ENCODE assay signal across 1 cellular context in the genomic region with DNA sequence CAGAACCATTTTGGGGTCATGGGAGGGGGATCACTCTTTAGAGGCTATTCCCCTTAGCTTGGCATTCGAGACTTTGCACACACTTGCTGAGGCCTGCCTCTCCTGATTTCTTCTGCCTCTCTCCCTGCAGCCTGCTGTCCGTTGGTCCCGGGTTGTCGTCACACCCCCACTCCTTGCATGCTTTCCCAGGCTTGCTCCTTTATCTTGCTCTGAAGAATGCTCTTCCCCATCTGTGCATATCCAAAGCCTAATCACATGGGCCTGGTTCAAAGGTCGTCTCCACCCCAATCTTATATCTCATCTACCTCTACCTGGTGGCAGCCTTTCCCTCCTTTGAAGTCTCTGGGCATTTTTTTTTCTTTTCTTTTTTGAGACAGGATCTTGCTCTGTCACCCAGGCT.
TF ChIP-seq lines count a peak whose summit lies in the region.

No MANE protein-coding gene starts in this region.

TF ChIP-seq in GM23338, 12 proteins besides CTCF, POLR2A, EP300 and RAD21 (continued from another document):
- TF ChIP-seq, protein P1, sequence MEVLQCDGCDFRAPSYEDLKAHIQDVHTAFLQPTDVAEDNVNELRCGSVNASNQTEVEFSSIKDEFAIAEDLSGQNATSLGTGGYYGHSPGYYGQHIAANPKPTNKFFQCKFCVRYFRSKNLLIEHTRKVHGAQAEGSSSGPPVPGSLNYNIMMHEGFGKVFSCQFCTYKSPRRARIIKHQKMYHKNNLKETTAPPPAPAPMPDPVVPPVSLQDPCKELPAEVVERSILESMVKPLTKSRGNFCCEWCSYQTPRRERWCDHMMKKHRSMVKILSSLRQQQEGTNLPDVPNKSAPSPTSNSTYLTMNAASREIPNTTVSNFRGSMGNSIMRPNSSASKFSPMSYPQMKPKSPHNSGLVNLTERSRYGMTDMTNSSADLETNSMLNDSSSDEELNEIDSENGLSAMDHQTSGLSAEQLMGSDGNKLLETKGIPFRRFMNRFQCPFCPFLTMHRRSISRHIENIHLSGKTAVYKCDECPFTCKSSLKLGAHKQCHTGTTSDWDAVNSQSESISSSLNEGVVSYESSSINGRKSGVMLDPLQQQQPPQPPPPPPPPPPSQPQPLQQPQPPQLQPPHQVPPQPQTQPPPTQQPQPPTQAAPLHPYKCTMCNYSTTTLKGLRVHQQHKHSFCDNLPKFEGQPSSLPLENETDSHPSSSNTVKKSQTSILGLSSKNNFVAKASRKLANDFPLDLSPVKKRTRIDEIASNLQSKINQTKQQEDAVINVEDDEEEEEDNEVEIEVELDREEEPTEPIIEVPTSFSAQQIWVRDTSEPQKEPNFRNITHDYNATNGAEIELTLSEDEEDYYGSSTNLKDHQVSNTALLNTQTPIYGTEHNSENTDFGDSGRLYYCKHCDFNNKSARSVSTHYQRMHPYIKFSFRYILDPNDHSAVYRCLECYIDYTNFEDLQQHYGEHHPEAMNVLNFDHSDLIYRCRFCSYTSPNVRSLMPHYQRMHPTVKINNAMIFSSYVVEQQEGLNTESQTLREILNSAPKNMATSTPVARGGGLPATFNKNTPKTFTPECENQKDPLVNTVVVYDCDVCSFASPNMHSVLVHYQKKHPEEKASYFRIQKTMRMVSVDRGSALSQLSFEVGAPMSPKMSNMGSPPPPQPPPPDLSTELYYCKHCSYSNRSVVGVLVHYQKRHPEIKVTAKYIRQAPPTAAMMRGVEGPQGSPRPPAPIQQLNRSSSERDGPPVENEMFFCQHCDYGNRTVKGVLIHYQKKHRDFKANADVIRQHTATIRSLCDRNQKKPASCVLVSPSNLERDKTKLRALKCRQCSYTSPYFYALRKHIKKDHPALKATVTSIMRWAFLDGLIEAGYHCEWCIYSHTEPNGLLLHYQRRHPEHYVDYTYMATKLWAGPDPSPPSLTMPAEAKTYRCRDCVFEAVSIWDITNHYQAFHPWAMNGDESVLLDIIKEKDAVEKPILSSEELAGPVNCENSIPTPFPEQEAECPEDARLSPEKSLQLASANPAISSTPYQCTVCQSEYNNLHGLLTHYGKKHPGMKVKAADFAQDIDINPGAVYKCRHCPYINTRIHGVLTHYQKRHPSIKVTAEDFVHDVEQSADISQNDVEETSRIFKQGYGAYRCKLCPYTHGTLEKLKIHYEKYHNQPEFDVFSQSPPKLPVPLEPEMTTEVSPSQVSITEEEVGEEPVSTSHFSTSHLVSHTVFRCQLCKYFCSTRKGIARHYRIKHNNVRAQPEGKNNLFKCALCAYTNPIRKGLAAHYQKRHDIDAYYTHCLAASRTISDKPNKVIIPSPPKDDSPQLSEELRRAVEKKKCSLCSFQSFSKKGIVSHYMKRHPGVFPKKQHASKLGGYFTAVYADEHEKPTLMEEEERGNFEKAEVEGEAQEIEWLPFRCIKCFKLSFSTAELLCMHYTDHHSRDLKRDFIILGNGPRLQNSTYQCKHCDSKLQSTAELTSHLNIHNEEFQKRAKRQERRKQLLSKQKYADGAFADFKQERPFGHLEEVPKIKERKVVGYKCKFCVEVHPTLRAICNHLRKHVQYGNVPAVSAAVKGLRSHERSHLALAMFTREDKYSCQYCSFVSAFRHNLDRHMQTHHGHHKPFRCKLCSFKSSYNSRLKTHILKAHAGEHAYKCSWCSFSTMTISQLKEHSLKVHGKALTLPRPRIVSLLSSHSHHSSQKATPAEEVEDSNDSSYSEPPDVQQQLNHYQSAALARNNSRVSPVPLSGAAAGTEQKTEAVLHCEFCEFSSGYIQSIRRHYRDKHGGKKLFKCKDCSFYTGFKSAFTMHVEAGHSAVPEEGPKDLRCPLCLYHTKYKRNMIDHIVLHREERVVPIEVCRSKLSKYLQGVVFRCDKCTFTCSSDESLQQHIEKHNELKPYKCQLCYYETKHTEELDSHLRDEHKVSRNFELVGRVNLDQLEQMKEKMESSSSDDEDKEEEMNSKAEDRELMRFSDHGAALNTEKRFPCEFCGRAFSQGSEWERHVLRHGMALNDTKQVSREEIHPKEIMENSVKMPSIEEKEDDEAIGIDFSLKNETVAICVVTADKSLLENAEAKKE (CRISPR knock-in tag; IDR thresholded peaks at IDR 0.05), result no peak
- no peak for TF ChIP-seq EZH2phosphoT487 (IDR thresholded peaks at IDR 0.05; ENCODE audit: unreplicated experiment)
- TF ChIP-seq STAT1 (IDR thresholded peaks at IDR 0.05; ENCODE audit: unreplicated experiment), result no peak
- TF ChIP-seq NANOG (IDR thresholded peaks at IDR 0.05; ENCODE audit: borderline replicate concordance), result no peak
- TF ChIP-seq POLR2AphosphoS5 (IDR thresholded peaks at IDR 0.05; ENCODE audit: low read depth), result no peak
- TF ChIP-seq, protein P2, sequence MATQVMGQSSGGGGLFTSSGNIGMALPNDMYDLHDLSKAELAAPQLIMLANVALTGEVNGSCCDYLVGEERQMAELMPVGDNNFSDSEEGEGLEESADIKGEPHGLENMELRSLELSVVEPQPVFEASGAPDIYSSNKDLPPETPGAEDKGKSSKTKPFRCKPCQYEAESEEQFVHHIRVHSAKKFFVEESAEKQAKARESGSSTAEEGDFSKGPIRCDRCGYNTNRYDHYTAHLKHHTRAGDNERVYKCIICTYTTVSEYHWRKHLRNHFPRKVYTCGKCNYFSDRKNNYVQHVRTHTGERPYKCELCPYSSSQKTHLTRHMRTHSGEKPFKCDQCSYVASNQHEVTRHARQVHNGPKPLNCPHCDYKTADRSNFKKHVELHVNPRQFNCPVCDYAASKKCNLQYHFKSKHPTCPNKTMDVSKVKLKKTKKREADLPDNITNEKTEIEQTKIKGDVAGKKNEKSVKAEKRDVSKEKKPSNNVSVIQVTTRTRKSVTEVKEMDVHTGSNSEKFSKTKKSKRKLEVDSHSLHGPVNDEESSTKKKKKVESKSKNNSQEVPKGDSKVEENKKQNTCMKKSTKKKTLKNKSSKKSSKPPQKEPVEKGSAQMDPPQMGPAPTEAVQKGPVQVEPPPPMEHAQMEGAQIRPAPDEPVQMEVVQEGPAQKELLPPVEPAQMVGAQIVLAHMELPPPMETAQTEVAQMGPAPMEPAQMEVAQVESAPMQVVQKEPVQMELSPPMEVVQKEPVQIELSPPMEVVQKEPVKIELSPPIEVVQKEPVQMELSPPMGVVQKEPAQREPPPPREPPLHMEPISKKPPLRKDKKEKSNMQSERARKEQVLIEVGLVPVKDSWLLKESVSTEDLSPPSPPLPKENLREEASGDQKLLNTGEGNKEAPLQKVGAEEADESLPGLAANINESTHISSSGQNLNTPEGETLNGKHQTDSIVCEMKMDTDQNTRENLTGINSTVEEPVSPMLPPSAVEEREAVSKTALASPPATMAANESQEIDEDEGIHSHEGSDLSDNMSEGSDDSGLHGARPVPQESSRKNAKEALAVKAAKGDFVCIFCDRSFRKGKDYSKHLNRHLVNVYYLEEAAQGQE (IDR thresholded peaks at IDR 0.05; ENCODE audit: unreplicated experiment), result no peak
